In genomic region chr21:38494688-38495087, GRCh38 we compare ENCODE assay signal across 19 cellular contexts. TPM values are rescaled to one million over a fixed set of nuclear protein-coding genes. Genes with fewer than 3 reads are reported as not detected.
DNase-seq lines count a peak whose midpoint lies in the region; ATAC-seq and TF ChIP-seq lines count a peak whose summit lies in the region.
"Had no signal": no experiment of that assay in that cellular context is flagged by ENCODE, and none has a peak within 500 bp of the region (broad histone marks: within the 10 kb centered on the region; RNA-seq: fewer than 3 reads in every experiment).

No MANE protein-coding gene starts in this region.

- no peaks in the 10 kb centered on the region for H3K36me3 Mint-ChIP-seq in mesothelial cell of epicardium
- H3K36me3 Mint-ChIP-seq: CD4-positive, CD25-positive, alpha-beta regulatory T cell; stimulated activated naive B cell treated with anti-CD40 and anti-IgM and Interleukin-4, amounts not matched to agents 10 μg/mL and 1 μg/mL and 100 μg/mL, for 72 hours had no signal

- peak overlapping the region; percentile 41 for H3K4me2 ChIP-seq in smooth muscle cell
- H3K4me2 ChIP-seq: KMS-11 had no signal

- H3K27ac ChIP-seq in smooth muscle cell (ENCODE audit: low read depth), result peak overlapping the region; percentile 2
- H3K27ac ChIP-seq: KMS-11, pancreas had no signal

- peaks cover 2% of the 10 kb centered on the region for H3K4me1 ChIP-seq in adipocyte (ENCODE audit: control insufficient read depth, insufficient read depth, low read length)
- H3K4me1 ChIP-seq in smooth muscle cell (ENCODE audit: low read depth), result no peaks in the 10 kb centered on the region
- H3K4me1 ChIP-seq: pancreas had no signal

- no peak overlapping the region for H3K27ac Mint-ChIP-seq in mesothelial cell of epicardium
- H3K27ac Mint-ChIP-seq: activated CD8-positive, alpha-beta T cell treated with anti-CD3 and anti-CD28 coated beads for 36 hours; CD4-positive, CD25-positive, alpha-beta regulatory T cell; stimulated activated naive B cell treated with anti-CD40 and anti-IgM and Interleukin-4, amounts not matched to agents 10 μg/mL and 1 μg/mL and 100 μg/mL, for 72 hours had no signal

- TF ChIP-seq CTCF in smooth muscle cell (IDR thresholded peaks at IDR 0.05; ENCODE audit: borderline replicate concordance, insufficient read depth, poor library complexity, severe bottlenecking), result no peak
- no peak for TF ChIP-seq CTCF in mesothelial cell of epicardium (IDR thresholded peaks at IDR 0.05; ENCODE audit: unreplicated experiment)

- peaks cover 23% of the 10 kb centered on the region for H3K4me1 Mint-ChIP-seq in mesothelial cell of epicardium
- H3K4me1 Mint-ChIP-seq: CD4-positive, CD25-positive, alpha-beta regulatory T cell; central memory CD8-positive, alpha-beta T cell had no signal

- no peaks in the 10 kb centered on the region for H3K27me3 ChIP-seq in adipocyte (replicated peaks; ENCODE audit: control insufficient read depth, insufficient read depth, low read length)
- H3K27me3 ChIP-seq in smooth muscle cell (ENCODE audit: low read depth), result no peaks in the 10 kb centered on the region

- H3F3A ChIP-seq in smooth muscle cell (ENCODE audit: low read depth), result peaks cover 6% of the 10 kb centered on the region

- no peaks in the 10 kb centered on the region for H3K9me3 ChIP-seq in adipocyte (ENCODE audit: control insufficient read depth, low read length)
- no peaks in the 10 kb centered on the region for H3K9me3 ChIP-seq in smooth muscle cell (replicated peaks; ENCODE audit: low read depth)
- H3K9me3 ChIP-seq: pancreas had no signal

- no peaks in the 10 kb centered on the region for H3K79me2 ChIP-seq in smooth muscle cell (ENCODE audit: low read depth)

- H3K9ac ChIP-seq in adipocyte (ENCODE audit: low read length) (no peak overlapping the region), smooth muscle cell (ENCODE audit: low read depth) (no peak overlapping the region)
- H3K9ac ChIP-seq: KMS-11 had no signal

- H3K4me3 ChIP-seq in adipocyte (ENCODE audit: low read length) (no peak overlapping the region), smooth muscle cell (no peak overlapping the region)

- H3K4me3 Mint-ChIP-seq in mesothelial cell of epicardium, result no peak overlapping the region
- H3K4me3 Mint-ChIP-seq: activated CD8-positive, alpha-beta T cell treated with anti-CD3 and anti-CD28 coated beads for 36 hours; CD4-positive, CD25-positive, alpha-beta regulatory T cell; central memory CD8-positive, alpha-beta T cell; stimulated activated naive B cell treated with anti-CD40 and anti-IgM and Interleukin-4, amounts not matched to agents 10 μg/mL and 1 μg/mL and 100 μg/mL, for 72 hours had no signal

- H3K36me3 ChIP-seq in adipocyte (ENCODE audit: control insufficient read depth, insufficient read depth, low read length, severe bottlenecking) (no peaks in the 10 kb centered on the region), smooth muscle cell (ENCODE audit: low read depth) (no peaks in the 10 kb centered on the region)
- H3K36me3 ChIP-seq: pancreas had no signal

- H2AFZ ChIP-seq in smooth muscle cell (ENCODE audit: low read depth), result no peak overlapping the region

- H3K9me3 Mint-ChIP-seq in mesothelial cell of epicardium, result no peaks in the 10 kb centered on the region
- H3K9me3 Mint-ChIP-seq: activated CD8-positive, alpha-beta T cell treated with anti-CD3 and anti-CD28 coated beads for 36 hours; CD4-positive, CD25-positive, alpha-beta regulatory T cell; central memory CD8-positive, alpha-beta T cell; stimulated activated naive B cell treated with anti-CD40 and anti-IgM and Interleukin-4, amounts not matched to agents 10 μg/mL and 1 μg/mL and 100 μg/mL, for 72 hours had no signal

- 65% methylated on average over 6 of the region's 6 CpGs for WGBS in smooth muscle cell (ENCODE audit: low lambda C conversion rate)

- H3K27me3 Mint-ChIP-seq in mesothelial cell of epicardium (ENCODE audit: low read depth), result peaks cover 14% of the 10 kb centered on the region

- peak; percentile 18 for DNase-seq in GDM1 (lab: John Stamatoyannopoulos, UW)
- peak; percentile 20 for DNase-seq in adipocyte (ENCODE audit: low read depth)
- peak; percentile 39 for DNase-seq in kidney glomerular epithelial cell (lab: John Stamatoyannopoulos, UW)
- DNase-seq in smooth muscle cell (lab: John Stamatoyannopoulos, UW; ENCODE audit: unreplicated experiment), result no peak
- DNase-seq in NK-92 treated with Interleukin-12 subunit alpha and Interleukin-12 subunit beta, amount 100 ng/mL, for 24 hours (lab: John Stamatoyannopoulos, UW), result no peak
- DNase-seq in mesothelial cell of epicardium (ENCODE audit: low spot score in 2 of 2, unreplicated experiment in 2 of 2), result no peak
- DNase-seq: activated CD8-positive, alpha-beta T cell treated with anti-CD3 and anti-CD28 coated beads for 36 hours; activated naive CD4-positive, alpha-beta T cell; CD4-positive, CD25-positive, alpha-beta regulatory T cell; NCI-H2029 treated with DMSO at 0.1 percent for 48 hours; pancreas; stimulated activated CD4-positive, alpha-beta T cell treated with anti-CD3 and anti-CD28 coated beads, Interleukin-2, amount 100 ng/mL, for 48 hours; stimulated activated naive B cell treated with anti-CD40 and anti-IgM and Interleukin-4, amounts not matched to agents 10 μg/mL and 1 μg/mL and 100 μg/mL, for 72 hours; SW 1271 had no signal

- no peaks in the 10 kb centered on the region for H4K20me1 ChIP-seq in smooth muscle cell (ENCODE audit: low read depth)

- ATAC-seq in GM18858 (IDR thresholded peaks at IDR 0.05; ENCODE audit: unreplicated experiment), result no peak
- ATAC-seq in HG02973 (IDR thresholded peaks at IDR 0.05; ENCODE audit: unreplicated experiment), result no peak
- ATAC-seq: activated CD8-positive, alpha-beta T cell treated with anti-CD3 and anti-CD28 coated beads for 36 hours; pancreas; stimulated activated naive B cell treated with anti-CD40 and anti-IgM and Interleukin-4, amounts not matched to agents 10 μg/mL and 1 μg/mL and 100 μg/mL, for 72 hours had no signal

RNA-seq across cellular contexts. Expression of gene ERG, which starts 3.6 kb away (rescaled TPM):
- total RNA-seq in smooth muscle cell (11.0 and 13.9 TPM in 2 replicates), mesothelial cell of epicardium (2.5 to 3.1 TPM (median 3.0 TPM) in 3 replicates)
- polyA plus RNA-seq in smooth muscle cell, result 9.2 and 14.4 TPM in 2 replicates
- total RNA-seq: activated CD8-positive, alpha-beta T cell treated with anti-CD3 and anti-CD28 coated beads for 36 hours had no signal
- polyA plus RNA-seq: CD4-positive, CD25-positive, alpha-beta regulatory T cell; fibroblast of lung had no signal

Comparison
In these comparisons a context has a peak if more than half of its experiments do, and no peak if none do; other contexts are left out.
1. DNase-seq: peak in GDM1 (single experiment), adipocyte (single experiment) and kidney glomerular epithelial cell (single experiment); none in smooth muscle cell (single experiment), NK-92 treated with Interleukin-12 subunit alpha and Interleukin-12 subunit beta, amount 100 ng/mL, for 24 hours (single experiment) and mesothelial cell of epicardium (0 of 2).